ENCODE assay signal across 8 cellular contexts in genomic region chr19:7942981-7943443, GRCh38. TPM values are rescaled to one million over a fixed set of nuclear protein-coding genes. Genes with fewer than 3 reads are reported as not detected.
DNase-seq lines count a peak whose midpoint lies in the region; ATAC-seq and TF ChIP-seq lines count a peak whose summit lies in the region.

No MANE protein-coding gene starts in this region.

- H3K27me3 ChIP-seq in AG04450 (ENCODE audit: control insufficient read depth, insufficient read depth, low read length): no peaks in the 10 kb centered on the region
- H3K27me3 ChIP-seq in GM23248 (replicated peaks; ENCODE audit: insufficient read depth): no peaks in the 10 kb centered on the region
- no peaks in the 10 kb centered on the region for H3K27me3 ChIP-seq in smooth muscle cell (ENCODE audit: low read depth)

- peak overlapping the region; percentile 99 for H3K9ac ChIP-seq in GM23248
- peak overlapping the region; percentile 97 for H3K9ac ChIP-seq in smooth muscle cell (ENCODE audit: low read depth)

- H3K36me3 Mint-ChIP-seq in activated CD4-positive, alpha-beta memory T cell treated with anti-CD3 and anti-CD28 coated beads for 36 hours: peaks cover 13% of the 10 kb centered on the region

- no peaks in the 10 kb centered on the region for H3F3A ChIP-seq in GM23248 (ENCODE audit: insufficient read depth)
- no peaks in the 10 kb centered on the region for H3F3A ChIP-seq in smooth muscle cell (ENCODE audit: low read depth)

- H3K4me3 ChIP-seq in AG04450 (ENCODE audit: low read depth, low read length) (peak overlapping the region; percentile 96), GM23248 (peak overlapping the region; percentile 96), smooth muscle cell (peak overlapping the region; percentile 75)

- intact Hi-C loops in activated CD4-positive, alpha-beta memory T cell treated with anti-CD3 and anti-CD28 coated beads for 36 hours (cut with micrococcal nuclease): loop anchor here (1.0 to 5.0 kb wide), 5 partner anchors 23 to 378 kb away; partner anchors contain the start of genes CCL25, MAP2K7, NDUFA7 and RPS28
- intact Hi-C loops in left ventricle myocardium superior (cut with micrococcal nuclease): loop anchor here (10.0 kb wide), 1 partner anchor 62 kb away; the partner anchor contains the start of gene ELAVL1

- peaks cover 5% of the 10 kb centered on the region; the same call in 1 of the 2 replicates for H3K4me1 ChIP-seq in GM23248 (ENCODE audit: insufficient read depth)
- H3K4me1 ChIP-seq in smooth muscle cell (ENCODE audit: low read depth): peaks cover 5% of the 10 kb centered on the region

- 6 to 9% methylated on average over 25 to 33 of the region's 33 CpGs for WGBS in GM23248 (ENCODE audit: low coverage in 1 of 2, low lambda C conversion rate in 2 of 2, missing lambda C conversion rate in 2 of 2), 2 experiments
- 3% methylated on average over 23 of the region's 33 CpGs for WGBS in smooth muscle cell (ENCODE audit: low lambda C conversion rate)

- H3K79me2 ChIP-seq in GM23248 (ENCODE audit: insufficient read depth): peaks cover 53% of the 10 kb centered on the region
- H3K79me2 ChIP-seq in smooth muscle cell (ENCODE audit: low read depth): peaks cover 30% of the 10 kb centered on the region

- H3K9me3 ChIP-seq in AG04450 (ENCODE audit: control insufficient read depth, insufficient read depth, low read length) (peaks cover 3% of the 10 kb centered on the region; the same call in 1 of the 2 replicates), GM23248 (ENCODE audit: low read depth) (no peaks in the 10 kb centered on the region), smooth muscle cell (replicated peaks; ENCODE audit: low read depth) (no peaks in the 10 kb centered on the region)

- peak overlapping the region; percentile 98 for H3K27ac Mint-ChIP-seq in activated CD4-positive, alpha-beta memory T cell treated with anti-CD3 and anti-CD28 coated beads for 36 hours

- H3K27me3 Mint-ChIP-seq in activated CD4-positive, alpha-beta memory T cell treated with anti-CD3 and anti-CD28 coated beads for 36 hours: no peaks in the 10 kb centered on the region

- no peak for TF ChIP-seq CTCF in AG04450 (IDR thresholded peaks at IDR 0.05; ENCODE audit: low read depth, low read length)
- TF ChIP-seq CTCF in smooth muscle cell (IDR thresholded peaks at IDR 0.05; ENCODE audit: borderline replicate concordance, insufficient read depth, poor library complexity, severe bottlenecking): no peak

- H3K4me2 ChIP-seq in GM23248 (ENCODE audit: unreplicated experiment): peak overlapping the region; percentile 84
- H3K4me2 ChIP-seq in smooth muscle cell: peak overlapping the region; percentile 95

- no peaks in the 10 kb centered on the region for H3K9me2 ChIP-seq in GM23248 (ENCODE audit: insufficient read depth)

- peak; percentile 28 for ATAC-seq in left ventricle myocardium superior

- H4K20me1 ChIP-seq in GM23248 (ENCODE audit: insufficient read depth) (no peaks in the 10 kb centered on the region), smooth muscle cell (ENCODE audit: low read depth) (peaks cover 5% of the 10 kb centered on the region)

- H3K27ac ChIP-seq in AG04450 (ENCODE audit: low read depth, low read length) (peak overlapping the region; percentile 93), GM23248 (peak overlapping the region; percentile 87), smooth muscle cell (ENCODE audit: low read depth) (peak overlapping the region; percentile 89)

- CTCF ChIA-PET in AG04450 (lab: Charles Lee): interaction anchor here (0.6 to 3.9 kb wide), 23 partner anchors 8 to 841 kb away, joined by 3 to 57 read pairs (median 8); partner anchors contain the start of genes LRRC8E, MAP2K7 and SNAPC2
- CTCF ChIA-PET in activated CD4-positive, alpha-beta memory T cell treated with anti-CD3 and anti-CD28 coated beads for 36 hours (lab: Charles Lee): interaction anchor here (0.6 to 3.4 kb wide), 19 partner anchors 9 to 841 kb away, joined by 3 to 46 read pairs (median 11); partner anchors contain the start of genes ELAVL1, HNRNPM, MAP2K7 and SNAPC2

- H3K4me1 Mint-ChIP-seq in activated CD4-positive, alpha-beta memory T cell treated with anti-CD3 and anti-CD28 coated beads for 36 hours (ENCODE audit: low read depth): peaks cover 38% of the 10 kb centered on the region

- H3K36me3 ChIP-seq in GM23248 (ENCODE audit: low read depth) (peaks cover 11% of the 10 kb centered on the region; the same call in 1 of the 2 replicates), smooth muscle cell (ENCODE audit: low read depth) (no peaks in the 10 kb centered on the region)

- no peaks in the 10 kb centered on the region for H3K9me3 Mint-ChIP-seq in activated CD4-positive, alpha-beta memory T cell treated with anti-CD3 and anti-CD28 coated beads for 36 hours

- DNase-seq in AG04450 (ENCODE audit: low read depth, low spot score) (no peak), GM23248 (peak; percentile 50), left ventricle myocardium superior (peak; percentile 62), smooth muscle cell (lab: John Stamatoyannopoulos, UW; ENCODE audit: unreplicated experiment) (no peak), cortex of kidney (lab: John Stamatoyannopoulos, UW) (no peak), NCI-H2029 treated with DMSO at 0.1 percent for 48 hours (lab: John Stamatoyannopoulos, UW) (no peak), SIG-M5 treated with dmso at 0.1 percent for 504 hours (lab: John Stamatoyannopoulos, UW; ENCODE audit: unreplicated experiment) (no peak)
- DNase-seq in activated CD4-positive, alpha-beta memory T cell treated with anti-CD3 and anti-CD28 coated beads for 36 hours: no peak

- H2AFZ ChIP-seq in GM23248: peak overlapping the region; percentile 83
- peak overlapping the region; percentile 57 for H2AFZ ChIP-seq in smooth muscle cell (ENCODE audit: low read depth)

- POLR2A ChIA-PET in AG04450 (lab: Yijun Ruan, JAX): interaction anchor here (0.7 to 2.4 kb wide), 7 partner anchors 13 to 212 kb away, joined by 3 to 22 read pairs (median 6); partner anchors contain the start of genes ELAVL1 and MAP2K7
- POLR2A ChIA-PET in activated CD4-positive, alpha-beta memory T cell treated with anti-CD3 and anti-CD28 coated beads for 36 hours (lab: Charles Lee): interaction anchor here (0.7 to 2.1 kb wide), 14 partner anchors 9 to 380 kb away, joined by 3 to 10 read pairs (median 5); partner anchors contain the start of genes ELAVL1, MAP2K7, PET100 and XAB2

- in situ Hi-C loops in GM23248 (cut with MboI): no loop called here

- H3K4me3 Mint-ChIP-seq in activated CD4-positive, alpha-beta memory T cell treated with anti-CD3 and anti-CD28 coated beads for 36 hours: peak overlapping the region; percentile 92

RNA-seq across cellular contexts. Expression of gene TIMM44, which starts 0.5 kb away (rescaled TPM):
- polyA plus RNA-seq in AG04450 (2011; rRNA removed): 42.0 and 43.3 TPM in 2 replicates
- polyA minus RNA-seq in AG04450 (2011; rRNA and poly(A)+ RNA removed): 26.6 and 27.2 TPM in 2 replicates
- total RNA-seq in GM23248 (2014; rRNA removed; shearing (Covaris generic)): 53.1 and 66.8 TPM in 2 replicates
- 25.8 and 28.6 TPM in 2 replicates for polyA plus RNA-seq in GM23248 (2016; fragmentation: Nextera tagmentation; extraction: Ambion mirVana)
- 10 to 100 TPM; 66.5 to 68.5 TPM for total RNA-seq in activated CD4-positive, alpha-beta memory T cell treated with anti-CD3 and anti-CD28 coated beads for 36 hours
- 115 TPM for total RNA-seq in left ventricle myocardium superior
- total RNA-seq in smooth muscle cell: 25.1 and 27.1 TPM in 2 replicates
- 21.8 and 39.3 TPM in 2 replicates for polyA plus RNA-seq in smooth muscle cell

RNA-seq across cellular contexts. Expression of gene CTXN1, which starts 17.1 kb away (rescaled TPM):
- polyA plus RNA-seq in AG04450 (2011; rRNA removed) (0.95 and 2.2 TPM in 2 replicates), GM23248 (2016; fragmentation: Nextera tagmentation; extraction: Ambion mirVana) (3.3 and 3.4 TPM in 2 replicates), smooth muscle cell (25.4 and 26.0 TPM in 2 replicates)
- 0.78 and 1.0 TPM in 2 replicates for polyA minus RNA-seq in AG04450 (2011; rRNA and poly(A)+ RNA removed)
- 3.5 and 9.0 TPM in 2 replicates for total RNA-seq in GM23248 (2014; rRNA removed; shearing (Covaris generic))
- under 1 TPM; 0.29 to 0.77 TPM for total RNA-seq in activated CD4-positive, alpha-beta memory T cell treated with anti-CD3 and anti-CD28 coated beads for 36 hours
- total RNA-seq in left ventricle myocardium superior (0.20 TPM), smooth muscle cell (4.8 and 6.0 TPM in 2 replicates)

RNA-seq across cellular contexts. Expression of gene SNAPC2, which starts 22.9 kb away (rescaled TPM):
- polyA plus RNA-seq in AG04450 (2011; rRNA removed): 12.1 and 17.7 TPM in 2 replicates
- polyA minus RNA-seq in AG04450 (2011; rRNA and poly(A)+ RNA removed): 8.7 and 11.0 TPM in 2 replicates
- 20.5 and 33.7 TPM in 2 replicates for total RNA-seq in GM23248 (2014; rRNA removed; shearing (Covaris generic))
- 47.2 and 49.4 TPM in 2 replicates for polyA plus RNA-seq in GM23248 (2016; fragmentation: Nextera tagmentation; extraction: Ambion mirVana)
- 10 to 100 TPM; 18.7 to 20.2 TPM for total RNA-seq in activated CD4-positive, alpha-beta memory T cell treated with anti-CD3 and anti-CD28 coated beads for 36 hours
- total RNA-seq in left ventricle myocardium superior: 9.7 TPM
- total RNA-seq in smooth muscle cell: 9.5 and 18.2 TPM in 2 replicates
- 35.0 and 35.3 TPM in 2 replicates for polyA plus RNA-seq in smooth muscle cell

RNA-seq across cellular contexts. Expression of gene TGFBR3L, which starts 28.4 kb away (rescaled TPM):
- polyA plus RNA-seq in AG04450 (2011; rRNA removed) (0.88 TPM in 1 of 2 replicates, not detected in the other), GM23248 (2016; fragmentation: Nextera tagmentation; extraction: Ambion mirVana) (24.3 and 30.6 TPM in 2 replicates), smooth muscle cell (44.0 and 46.6 TPM in 2 replicates)
- not detected in 2 replicates for polyA minus RNA-seq in AG04450 (2011; rRNA and poly(A)+ RNA removed)
- total RNA-seq in GM23248 (2014; rRNA removed; shearing (Covaris generic)): 9.0 TPM in 1 of 2 replicates, not detected in the other
- total RNA-seq in activated CD4-positive, alpha-beta memory T cell treated with anti-CD3 and anti-CD28 coated beads for 36 hours: 1 to 10 TPM; 4.4 to 4.6 TPM
- total RNA-seq in left ventricle myocardium superior (11.4 TPM), smooth muscle cell (18.7 and 20.7 TPM in 2 replicates)

RNA-seq across cellular contexts. Expression of gene MAP2K7, which starts 39.3 kb away (rescaled TPM):
- 5.6 and 6.2 TPM in 2 replicates for polyA plus RNA-seq in AG04450 (2011; rRNA removed)
- polyA minus RNA-seq in AG04450 (2011; rRNA and poly(A)+ RNA removed): 9.0 and 9.8 TPM in 2 replicates
- total RNA-seq in GM23248 (2014; rRNA removed; shearing (Covaris generic)): 9.7 and 14.8 TPM in 2 replicates
- 4.6 and 4.8 TPM in 2 replicates for polyA plus RNA-seq in GM23248 (2016; fragmentation: Nextera tagmentation; extraction: Ambion mirVana)
- total RNA-seq in activated CD4-positive, alpha-beta memory T cell treated with anti-CD3 and anti-CD28 coated beads for 36 hours: 10 to 100 TPM; 29.1 to 30.1 TPM
- 30.4 TPM for total RNA-seq in left ventricle myocardium superior
- 6.7 and 8.2 TPM in 2 replicates for total RNA-seq in smooth muscle cell
- 9.2 and 13.1 TPM in 2 replicates for polyA plus RNA-seq in smooth muscle cell

Comparison
In these comparisons a context has a peak if more than half of its experiments do, and no peak if none do; other contexts are left out.
1. DNase-seq: peak in GM23248 (single experiment) and left ventricle myocardium superior (single experiment); none in AG04450 (single experiment), activated CD4-positive, alpha-beta memory T cell treated with anti-CD3 and anti-CD28 coated beads for 36 hours (single experiment), smooth muscle cell (single experiment), cortex of kidney (single experiment), NCI-H2029 treated with DMSO at 0.1 percent for 48 hours (single experiment) and SIG-M5 treated with dmso at 0.1 percent for 504 hours (single experiment).
2. Peak in every context shown above with its lines, with median percentiles within 50 percentile points of each other: H3K27ac ChIP-seq and H3K4me3 ChIP-seq.